Comparison of ENCODE assay signal across 1 cellular context in the genomic region with DNA sequence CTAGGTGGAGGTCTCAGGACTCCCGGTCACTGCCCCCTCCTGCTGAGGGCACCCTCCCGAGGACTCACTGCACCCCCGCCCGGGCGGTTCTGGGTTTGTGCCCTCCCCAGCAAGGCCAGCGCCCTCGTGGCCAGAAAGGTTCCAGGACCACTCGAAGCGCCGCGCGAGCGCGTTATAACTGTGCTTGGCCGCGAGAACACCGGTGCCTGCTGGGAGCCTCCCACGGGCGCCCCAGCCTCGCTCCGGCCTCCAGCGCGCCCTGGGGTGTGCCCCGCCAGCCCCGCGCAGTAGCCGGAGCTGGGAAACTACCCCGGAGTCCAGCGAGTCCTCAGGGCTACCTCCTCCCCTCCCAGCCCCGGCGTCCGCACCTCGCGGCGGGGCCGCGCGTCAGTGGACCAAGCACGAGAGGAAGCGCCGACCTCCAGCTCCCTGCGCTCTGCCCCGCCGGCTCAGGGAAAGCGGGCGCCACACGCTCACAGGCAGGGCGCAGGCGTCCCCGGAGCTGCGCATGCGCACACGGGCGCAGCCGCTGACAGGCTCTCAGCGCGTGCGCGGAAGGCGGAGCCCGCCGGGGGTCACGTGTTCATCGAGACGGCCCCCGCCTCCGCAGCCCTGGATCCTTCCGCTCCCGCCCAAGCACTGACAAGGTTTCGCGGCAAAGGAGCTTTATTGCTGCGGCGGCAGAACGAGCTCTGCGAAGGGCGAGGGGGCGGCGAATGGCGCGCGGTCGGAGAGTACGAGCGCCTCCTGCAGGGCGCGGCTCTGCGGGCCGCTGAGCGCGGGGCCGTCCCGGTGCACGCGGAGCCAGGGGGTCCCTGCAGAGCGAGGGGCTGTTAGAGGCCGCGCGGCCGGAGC.
TF ChIP-seq lines count a peak whose summit lies in the region.

A gene with protein sequence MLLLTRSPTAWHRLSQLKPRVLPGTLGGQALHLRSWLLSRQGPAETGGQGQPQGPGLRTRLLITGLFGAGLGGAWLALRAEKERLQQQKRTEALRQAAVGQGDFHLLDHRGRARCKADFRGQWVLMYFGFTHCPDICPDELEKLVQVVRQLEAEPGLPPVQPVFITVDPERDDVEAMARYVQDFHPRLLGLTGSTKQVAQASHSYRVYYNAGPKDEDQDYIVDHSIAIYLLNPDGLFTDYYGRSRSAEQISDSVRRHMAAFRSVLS (minus strand): TSS at position 495 of the 855 bp plus-strand sequence. CDS start 1,187 bp downstream, outside the sequence.

TF ChIP-seq in IMR-90, 13 proteins besides CTCF, POLR2A, EP300 and RAD21 (continued from another document):
- TF ChIP-seq SMC3 (IDR thresholded peaks at IDR 0.05; ENCODE audit: low read depth, low read length) (0 out of 2 replicates have a peak, but pooled peaks have one; percentile 7), CEBPB (IDR thresholded peaks at IDR 0.05; ENCODE audit: low read depth, low read length) (no peak), BHLHE40 (IDR thresholded peaks at IDR 0.05; ENCODE audit: low read depth, low read length) (peak; percentile 63; the same call in 1 of the 2 replicates), NFE2L2 (IDR thresholded peaks at IDR 0.05; ENCODE audit: low read depth, low read length) (no peak), FOS (IDR thresholded peaks at IDR 0.05; ENCODE audit: low read depth, low read length) (no peak)
